In the genomic region with DNA sequence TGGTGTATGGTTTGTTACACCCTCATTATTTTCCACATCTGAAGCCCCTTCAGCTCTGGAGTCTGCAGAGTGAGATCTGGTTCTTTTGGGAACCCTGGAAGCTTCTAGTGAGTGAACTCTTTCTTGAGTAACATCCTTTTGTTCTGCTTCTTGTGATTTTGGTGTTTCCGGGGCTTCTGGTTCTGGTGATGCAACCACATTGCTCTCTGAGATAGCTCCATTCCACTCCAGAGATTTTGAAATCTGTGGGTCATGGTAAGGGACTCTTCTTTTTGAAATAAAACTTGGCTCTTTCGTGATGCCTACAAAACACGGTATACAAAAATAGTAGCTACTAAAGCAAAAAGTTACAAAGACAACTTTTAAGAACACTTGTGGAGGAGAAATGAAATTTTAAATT, we compare ENCODE assay signal across 14 cellular contexts.
"Had no signal": no experiment of that assay in that cellular context is flagged by ENCODE, and none has a peak within 500 bp of the region (broad histone marks: within the 10 kb centered on the region; RNA-seq: fewer than 3 reads in every experiment).

No MANE protein-coding gene starts in this region.

- H3K4me3 Mint-ChIP-seq: activated naive CD8-positive, alpha-beta T cell treated with anti-CD3 and anti-CD28 coated beads for 36 hours; activated T-cell treated with anti-CD3 and anti-CD28 coated beads, Interleukin-2, amount 50 U/mL, for 24 hours; natural killer cell; T-helper 17 cell; type B pancreatic cell had no signal

- H3K9me3 ChIP-seq: left ventricle myocardium inferior had no signal

- H3K27me3 ChIP-seq: brain microvascular endothelial cell had no signal

- H3K27me3 Mint-ChIP-seq: activated naive CD8-positive, alpha-beta T cell treated with anti-CD3 and anti-CD28 coated beads for 36 hours; activated T-cell treated with anti-CD3 and anti-CD28 coated beads, Interleukin-2, amount 50 U/mL, for 24 hours; T-helper 17 cell; type B pancreatic cell had no signal

- H3K27ac Mint-ChIP-seq: activated naive CD8-positive, alpha-beta T cell treated with anti-CD3 and anti-CD28 coated beads for 36 hours; activated T-cell treated with anti-CD3 and anti-CD28 coated beads, Interleukin-2, amount 50 U/mL, for 24 hours; natural killer cell; type B pancreatic cell had no signal

- H3K27ac ChIP-seq: brain microvascular endothelial cell, left ventricle myocardium inferior had no signal

- H3K9me3 Mint-ChIP-seq: activated naive CD8-positive, alpha-beta T cell treated with anti-CD3 and anti-CD28 coated beads for 36 hours; activated T-cell treated with anti-CD3 and anti-CD28 coated beads, Interleukin-2, amount 50 U/mL, for 24 hours; natural killer cell; type B pancreatic cell had no signal

- DNase-seq: activated CD4-positive, alpha-beta T cell treated with anti-CD3 and anti-CD28 coated beads, Interleukin-2, amount 50 U/mL, for 48 hours; activated effector memory CD4-positive, alpha-beta T cell treated with Interleukin-2 at 50 U/mL for 16 hours; activated naive CD8-positive, alpha-beta T cell treated with anti-CD3 and anti-CD28 coated beads for 36 hours; activated T-cell treated with anti-CD3 and anti-CD28 coated beads, Interleukin-2, amount 50 U/mL, for 24 hours; brain microvascular endothelial cell; glutamatergic neuron; hypothalamus; left ventricle myocardium inferior; natural killer cell; stimulated activated CD4-positive, alpha-beta T cell treated with anti-CD3 and anti-CD28 coated beads, Interleukin-4, amount 100 ng/mL, for 1 hour; stimulated activated naive CD4-positive, alpha-beta T cell; T-helper 17 cell; WERI-Rb-1 had no signal

- H3K4me3 ChIP-seq: left ventricle myocardium inferior had no signal
